ENCODE assay signal across 8 cellular contexts in the genomic region with DNA sequence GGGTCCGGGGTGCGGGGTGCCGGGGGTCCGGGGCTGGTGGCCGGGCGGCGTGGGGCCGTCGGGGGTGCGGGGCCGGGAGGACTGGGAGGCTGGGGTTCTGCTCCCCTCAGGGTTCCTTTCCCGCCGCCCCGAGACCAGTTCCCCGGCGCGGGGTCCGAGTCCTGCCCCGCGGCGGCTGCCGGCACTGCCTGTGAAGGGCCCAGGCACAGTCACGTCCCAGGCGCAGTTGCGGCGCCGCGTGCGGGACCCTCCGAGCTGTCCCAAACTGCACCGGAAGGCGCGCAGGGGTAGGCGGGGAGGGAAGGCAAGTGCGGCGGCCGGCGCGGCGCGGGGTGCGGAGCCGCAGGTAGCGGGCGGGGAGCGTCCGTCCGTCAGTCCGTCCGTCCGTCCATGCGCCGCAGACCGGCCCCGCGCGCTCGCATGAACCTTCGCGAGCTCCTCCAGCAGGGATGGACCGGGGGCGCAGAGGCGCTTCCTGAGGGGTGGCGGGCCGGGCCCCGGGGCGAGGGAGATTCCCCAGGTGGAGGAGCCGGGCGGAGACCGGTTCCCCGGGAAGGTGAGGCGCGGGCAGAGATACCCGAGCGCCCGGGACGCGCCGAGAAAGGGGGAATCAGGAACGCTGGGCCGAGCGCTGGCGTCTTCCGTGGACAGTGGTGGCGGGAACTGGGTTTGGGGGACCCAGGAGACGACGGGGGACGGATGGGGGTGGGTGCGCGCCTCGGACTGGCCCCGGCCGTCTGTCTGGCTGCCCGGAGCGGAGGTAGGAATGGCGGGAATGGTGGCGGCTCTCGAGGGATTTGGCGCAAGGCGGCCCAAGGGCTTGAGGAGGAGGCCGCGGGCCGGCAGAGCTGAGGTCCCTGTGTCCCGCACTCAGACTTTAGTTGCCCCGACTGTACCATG. TPM values are rescaled to one million over a fixed set of nuclear protein-coding genes. Genes with fewer than 3 reads are reported as not detected.
DNase-seq lines count a peak whose midpoint lies in the region; ATAC-seq and TF ChIP-seq lines count a peak whose summit lies in the region.

No MANE protein-coding gene starts in this region.

- no peak for ATAC-seq in HG02970 (IDR thresholded peaks at IDR 0.05; ENCODE audit: low FRiP score, unreplicated experiment)

- H3K9me3 ChIP-seq in mesodermal cell (ENCODE audit: control insufficient read depth, low read length), result no peaks in the 10 kb centered on the region
- no peaks in the 10 kb centered on the region for H3K9me3 ChIP-seq in thymus (ENCODE audit: control insufficient read depth)

- no peak overlapping the region for H3K27ac ChIP-seq in mesodermal cell (ENCODE audit: low read depth, low read length, severe bottlenecking)
- peak overlapping the region; percentile 53 for H3K27ac ChIP-seq in thymus (ENCODE audit: low read depth)

- H3K4me1 ChIP-seq in mesodermal cell (ENCODE audit: control insufficient read depth, insufficient read depth, low read length, poor library complexity, severe bottlenecking) (peaks cover 9% of the 10 kb centered on the region), thymus (ENCODE audit: control insufficient read depth, insufficient read depth, low read length) (peaks cover 29% of the 10 kb centered on the region)

- no peak for TF ChIP-seq CTCF in GM10266 (IDR thresholded peaks at IDR 0.05; ENCODE audit: control insufficient read depth, insufficient read depth, low read depth, missing control alignments)
- TF ChIP-seq CTCF in choroid plexus epithelial cell (conservative IDR thresholded peaks at IDR 0.05; ENCODE audit: low read depth, low read length), result no peak

- H3K4me3 ChIP-seq in choroid plexus epithelial cell (ENCODE audit: low read depth, low read length), result peak overlapping the region; percentile 55
- peak overlapping the region; percentile 39 for H3K4me3 ChIP-seq in mesodermal cell (ENCODE audit: extremely low read depth, insufficient read depth, low read length, poor library complexity, severe bottlenecking)
- peak overlapping the region; percentile 87 for H3K4me3 ChIP-seq in thymus (ENCODE audit: low read length)

- peaks cover 2% of the 10 kb centered on the region for H3K27me3 ChIP-seq in thymus (ENCODE audit: control insufficient read depth, insufficient read depth)

- DNase-seq in GM10266 (ENCODE audit: extremely low spot score), result peak; percentile 65
- peak; percentile 27 for DNase-seq in T-helper 9 cell
- DNase-seq in choroid plexus epithelial cell (ENCODE audit: low read depth), result no peak
- no peak for DNase-seq in NCI-H2196 (lab: John Stamatoyannopoulos, UW; ENCODE audit: unreplicated experiment)
- no peak for DNase-seq in inferior parietal cortex (ENCODE audit: extremely low spot score)

- WGBS in mesodermal cell (ENCODE audit: insufficient coverage in 2 of 2), 2 experiments, result 10 to 17% methylated on average over 80 to 82 of the region's 105 CpGs
- 19% methylated on average over 105 of the region's 105 CpGs for WGBS in thymus

- H3K36me3 ChIP-seq in mesodermal cell (ENCODE audit: control insufficient read depth, insufficient read depth, low read length) (no peaks in the 10 kb centered on the region), thymus (ENCODE audit: control insufficient read depth, insufficient read depth) (peaks cover under 1% of the 10 kb centered on the region)

RNA-seq across cellular contexts. Expression of a gene that starts 3.1 kb away (rescaled TPM):
- polyA plus RNA-seq in mesodermal cell (2013, experiment 1 of 2), result 5.9 TPM
- polyA plus RNA-seq in mesodermal cell (2013, experiment 2 of 2), result 4.5 TPM
- 21.8 TPM for polyA plus RNA-seq in thymus

Comparison
In these comparisons a context has a peak if more than half of its experiments do, and no peak if none do; other contexts are left out.
1. DNase-seq: peak in GM10266 (single experiment) and T-helper 9 cell (single experiment); none in choroid plexus epithelial cell (single experiment), NCI-H2196 (single experiment) and inferior parietal cortex (single experiment).
2. Peak in every context shown above with its lines, with median percentiles within 50 percentile points of each other: H3K4me3 ChIP-seq.